Comparison of ENCODE assay signal across 8 cellular contexts in genomic region chr19:13881692-13882418, GRCh38. TPM values are rescaled to one million over a fixed set of nuclear protein-coding genes. Genes with fewer than 3 reads are reported as not detected.
DNase-seq lines count a peak whose midpoint lies in the region; ATAC-seq and TF ChIP-seq lines count a peak whose summit lies in the region.

No MANE protein-coding gene starts in this region.

- ATAC-seq in heart left ventricle (no peak), right cardiac atrium (no peak), HG02970 (IDR thresholded peaks at IDR 0.05; ENCODE audit: low FRiP score, unreplicated experiment) (no peak), GM19328 (IDR thresholded peaks at IDR 0.05; ENCODE audit: unreplicated experiment) (no peak)

- H3K27ac ChIP-seq in heart left ventricle (peak overlapping the region in 8 of 12 donors; percentile 11 to 83 (median 62)), right cardiac atrium (ENCODE audit: low read length) (no peak overlapping the region), stomach (peak overlapping the region in 4 of 5 donors; percentile 12 to 85 (median 82))

- no peak overlapping the region for H3K4me3 ChIP-seq in heart left ventricle
- no peak overlapping the region for H3K4me3 ChIP-seq in right cardiac atrium (ENCODE audit: low read length)
- no peak overlapping the region for H3K4me3 ChIP-seq in stomach

- WGBS in heart left ventricle, 4 donors, result 47 to 72% (median 61%) methylated on average over 17 of the region's 17 CpGs
- WGBS in right cardiac atrium, result 40% methylated on average over 17 of the region's 17 CpGs
- WGBS in stomach, 5 donors, result 43 to 60% (median 44%) methylated on average over 13 to 17 of the region's 17 CpGs

- no peak for TF ChIP-seq CTCF in heart left ventricle (IDR thresholded peaks at IDR 0.05)
- no peak for TF ChIP-seq CTCF in stomach (IDR thresholded peaks at IDR 0.05)

- H3K27me3 ChIP-seq in heart left ventricle, result no peaks in the 10 kb centered on the region
- H3K27me3 ChIP-seq in right cardiac atrium (ENCODE audit: control insufficient read depth, insufficient read depth), result no peaks in the 10 kb centered on the region
- no peaks in the 10 kb centered on the region for H3K27me3 ChIP-seq in stomach

- H3K36me3 ChIP-seq in heart left ventricle, result no peaks in the 10 kb centered on the region
- no peaks in the 10 kb centered on the region for H3K36me3 ChIP-seq in stomach

- DNase-seq in heart left ventricle (peak in 2 of 5 donors; percentile 35 to 53), right cardiac atrium (no peak), hepatic stellate cell (ENCODE audit: low spot score) (peak; percentile 77), stomach (no peak), NCI-H2107 treated with DMSO at 0.1 percent for 48 hours (lab: John Stamatoyannopoulos, UW; ENCODE audit: unreplicated experiment) (no peak)
- DNase-seq in activated CD8-positive, alpha-beta memory T cell treated with anti-CD3 and anti-CD28 coated beads, Interleukin-2, amount 50 U/mL, for 48 hours, result peak; percentile 73

- H3K4me1 ChIP-seq in heart left ventricle (peaks cover 0 to 35% (median 24%) of the 10 kb centered on the region in 12 donors), right cardiac atrium (ENCODE audit: control insufficient read depth, insufficient read depth, low read length) (peaks cover 2% of the 10 kb centered on the region), stomach (peaks cover 18 to 64% (median 50%) of the 10 kb centered on the region in 4 donors)

- TF ChIP-seq POLR2A in heart left ventricle (IDR thresholded peaks at IDR 0.05) (no peak), stomach (IDR thresholded peaks at IDR 0.05) (no peak)

- no peak for TF ChIP-seq EP300 in stomach (IDR thresholded peaks at IDR 0.05)

- intact Hi-C loops in heart left ventricle (cut with DNase I) (loop anchor here in 9 of 10 donors (2.0 to 10.0 kb wide), 10 partner anchors 70 to 463 kb away; partner anchors contain the start of genes MISP3 (in 6 of the 9), DCAF15 (in 3 of the 9) and ASF1B (in 1 of the 9)), right cardiac atrium (cut with DNase I) (loop anchor here (2.0 to 10.0 kb wide), 5 partner anchors 163 to 193 kb away; partner anchors contain the start of gene MISP3 (in 2 of the 4)), stomach (cut with DNase I; ENCODE audit: low total_unique reads) (loop anchor here (10.0 kb wide), 1 partner anchor 173 kb away; no protein-coding TSS in a partner anchor)

- no peaks in the 10 kb centered on the region for H3K9me3 ChIP-seq in heart left ventricle
- no peaks in the 10 kb centered on the region for H3K9me3 ChIP-seq in right cardiac atrium (ENCODE audit: control insufficient read depth, low read length)
- no peaks in the 10 kb centered on the region for H3K9me3 ChIP-seq in stomach

RNA-seq across cellular contexts. Expression of gene NANOS3, which starts 4.9 kb away (rescaled TPM):
- total RNA-seq in heart left ventricle, result 1 to 10 TPM in 3 of 9 donors, under 1 TPM in 1, not detected in 5; 0.83 to 1.3 (median 1.1) TPM
- polyA plus RNA-seq in heart left ventricle, result 1 to 10 TPM in 1 of 2 donors, under 1 TPM in 1; 0.36 to 1.7 TPM
- total RNA-seq in right cardiac atrium, result 1 to 10 TPM in 2 of 4 donors, under 1 TPM in 1, not detected in 1; 0.86 to 2.1 (median 1.4) TPM
- 1.7 TPM for polyA plus RNA-seq in right cardiac atrium
- total RNA-seq in stomach, result not detected
- polyA plus RNA-seq in stomach, result 1 to 10 TPM in 1 of 3 donors, not detected in 2; 1.2 TPM

RNA-seq across cellular contexts. Expression of gene BRME1, which starts 24.1 kb away (rescaled TPM):
- 1 to 10 TPM in 1 of 9 donors, under 1 TPM in 6, not detected in 2; 0.23 to 1.2 (median 0.70) TPM for total RNA-seq in heart left ventricle
- polyA plus RNA-seq in heart left ventricle, result 1 to 10 TPM in 1 of 2 donors, under 1 TPM in 1; 0.46 to 1.2 TPM
- total RNA-seq in right cardiac atrium, result 1 to 10 TPM in 1 of 4 donors, under 1 TPM in 3; 0.40 to 1.2 (median 0.80) TPM
- 0.48 TPM for polyA plus RNA-seq in right cardiac atrium
- total RNA-seq in stomach, result 10 to 100 TPM in 1 of 5 donors, 1 to 10 TPM in 2, under 1 TPM in 1, not detected in 1; 0.87 to 14.3 (median 1.8) TPM
- polyA plus RNA-seq in stomach, result 1 to 10 TPM; 1.7 to 5.8 (median 3.7) TPM

RNA-seq across cellular contexts. Expression of gene CC2D1A, which starts 24.1 kb away (rescaled TPM):
- 10 to 100 TPM; 14.4 to 36.3 (median 19.2) TPM for total RNA-seq in heart left ventricle
- 10 to 100 TPM; 19.5 to 29.2 TPM for polyA plus RNA-seq in heart left ventricle
- total RNA-seq in right cardiac atrium, result 10 to 100 TPM; 21.6 to 26.2 (median 22.3) TPM
- 22.9 TPM for polyA plus RNA-seq in right cardiac atrium
- 100 to 1,000 TPM in 1 of 5 donors, 10 to 100 TPM in 4; 24.8 to 381 (median 49.6) TPM for total RNA-seq in stomach
- 10 to 100 TPM; 28.0 to 38.8 (median 38.2) TPM for polyA plus RNA-seq in stomach

RNA-seq across cellular contexts. Expression of gene PODNL1, which starts 56.4 kb away (rescaled TPM):
- total RNA-seq in heart left ventricle (1 to 10 TPM in 5 of 9 donors, under 1 TPM in 3, not detected in 1; 0.36 to 6.3 (median 1.5) TPM), right cardiac atrium (1 to 10 TPM; 1.4 to 3.2 (median 2.2) TPM), stomach (not detected)
- polyA plus RNA-seq in heart left ventricle (1 to 10 TPM; 1.6 to 1.7 TPM), right cardiac atrium (1.9 TPM), stomach (1 to 10 TPM in 2 of 3 donors, under 1 TPM in 1; 0.92 to 3.4 (median 1.3) TPM)

Comparison
In these comparisons a context has a peak if more than half of its experiments do, and no peak if none do; other contexts are left out.
1. DNase-seq: peak in activated CD8-positive, alpha-beta memory T cell treated with anti-CD3 and anti-CD28 coated beads, Interleukin-2, amount 50 U/mL, for 48 hours (single experiment) and hepatic stellate cell (single experiment); none in right cardiac atrium (0 of 3), stomach (single experiment) and NCI-H2107 treated with DMSO at 0.1 percent for 48 hours (single experiment).